1 cellular context compared by ENCODE assay signal in the genomic region with DNA sequence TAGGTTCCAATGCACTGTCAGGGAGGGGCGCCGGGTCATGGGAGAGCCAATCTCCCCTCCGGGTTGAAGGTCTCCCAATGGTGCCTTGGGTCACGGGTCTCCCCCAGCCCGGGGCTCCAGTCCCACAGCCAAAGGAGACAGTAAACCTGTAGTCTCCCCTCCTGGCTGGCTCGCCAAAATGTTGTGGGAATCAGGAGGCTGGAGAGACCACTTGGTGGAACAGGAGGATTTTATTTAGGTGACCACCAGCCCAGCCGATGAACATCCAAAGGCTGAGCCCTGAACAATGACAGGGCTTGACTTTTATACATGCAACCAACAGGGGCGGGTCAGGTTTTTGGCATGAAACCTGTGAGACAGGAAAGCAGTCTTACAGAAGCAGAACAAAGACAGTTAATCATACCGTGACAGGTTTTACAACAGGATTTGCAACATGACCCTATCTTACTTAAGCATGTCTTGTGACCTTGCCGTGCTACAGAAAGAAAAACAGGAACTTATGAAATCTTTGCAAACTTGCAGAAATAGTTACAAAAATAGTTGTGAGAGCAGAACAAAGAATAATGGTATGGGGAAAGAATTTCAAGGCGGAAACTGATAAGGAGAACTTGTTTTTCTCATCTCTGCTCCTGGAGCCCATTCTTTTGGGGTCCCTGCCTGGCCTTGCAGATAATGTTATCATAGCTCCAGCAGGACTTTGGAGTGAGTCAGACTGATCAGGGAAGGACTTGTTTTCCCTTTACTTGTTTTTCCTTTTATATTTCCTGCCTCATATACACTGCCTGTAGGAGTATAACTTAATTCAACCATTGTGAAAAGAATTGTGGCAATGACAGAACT.
TF ChIP-seq lines count a peak whose summit lies in the region.

No MANE protein-coding gene starts in this region.

TF ChIP-seq in K562, 482 proteins besides CTCF, POLR2A, EP300 and RAD21 (continued from another document and continues in another):
- TF ChIP-seq, protein P1, sequence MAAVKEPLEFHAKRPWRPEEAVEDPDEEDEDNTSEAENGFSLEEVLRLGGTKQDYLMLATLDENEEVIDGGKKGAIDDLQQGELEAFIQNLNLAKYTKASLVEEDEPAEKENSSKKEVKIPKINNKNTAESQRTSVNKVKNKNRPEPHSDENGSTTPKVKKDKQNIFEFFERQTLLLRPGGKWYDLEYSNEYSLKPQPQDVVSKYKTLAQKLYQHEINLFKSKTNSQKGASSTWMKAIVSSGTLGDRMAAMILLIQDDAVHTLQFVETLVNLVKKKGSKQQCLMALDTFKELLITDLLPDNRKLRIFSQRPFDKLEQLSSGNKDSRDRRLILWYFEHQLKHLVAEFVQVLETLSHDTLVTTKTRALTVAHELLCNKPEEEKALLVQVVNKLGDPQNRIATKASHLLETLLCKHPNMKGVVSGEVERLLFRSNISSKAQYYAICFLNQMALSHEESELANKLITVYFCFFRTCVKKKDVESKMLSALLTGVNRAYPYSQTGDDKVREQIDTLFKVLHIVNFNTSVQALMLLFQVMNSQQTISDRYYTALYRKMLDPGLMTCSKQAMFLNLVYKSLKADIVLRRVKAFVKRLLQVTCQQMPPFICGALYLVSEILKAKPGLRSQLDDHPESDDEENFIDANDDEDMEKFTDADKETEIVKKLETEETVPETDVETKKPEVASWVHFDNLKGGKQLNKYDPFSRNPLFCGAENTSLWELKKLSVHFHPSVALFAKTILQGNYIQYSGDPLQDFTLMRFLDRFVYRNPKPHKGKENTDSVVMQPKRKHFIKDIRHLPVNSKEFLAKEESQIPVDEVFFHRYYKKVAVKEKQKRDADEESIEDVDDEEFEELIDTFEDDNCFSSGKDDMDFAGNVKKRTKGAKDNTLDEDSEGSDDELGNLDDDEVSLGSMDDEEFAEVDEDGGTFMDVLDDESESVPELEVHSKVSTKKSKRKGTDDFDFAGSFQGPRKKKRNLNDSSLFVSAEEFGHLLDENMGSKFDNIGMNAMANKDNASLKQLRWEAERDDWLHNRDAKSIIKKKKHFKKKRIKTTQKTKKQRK (IDR thresholded peaks at IDR 0.05; ENCODE audit: borderline replicate concordance, low read depth, low read length), result no peak
- peak; percentile 90 for TF ChIP-seq MAFG (tag; conservative IDR thresholded peaks at IDR 0.05)
- TF ChIP-seq HMBOX1 (IDR thresholded peaks at IDR 0.05), result peak; percentile 73
- peak; percentile 76; the same call in 1 of the 2 replicates for TF ChIP-seq L3MBTL2 (IDR thresholded peaks at IDR 0.05)
- TF ChIP-seq WHSC1 (IDR thresholded peaks at IDR 0.05; ENCODE audit: low read length), result no peak
- TF ChIP-seq GATA2 (CRISPR knock-in tag; IDR thresholded peaks at IDR 0.05), result peak; percentile 98
- TF ChIP-seq TCFL5 (CRISPR knock-in tag; conservative IDR thresholded peaks at IDR 0.05), result no peak
- TF ChIP-seq ZNF830 (CRISPR knock-in tag; IDR thresholded peaks at IDR 0.05), result no peak
- no peak for TF ChIP-seq ZNF699 (CRISPR knock-in tag; IDR thresholded peaks at IDR 0.05; ENCODE audit: insufficient replicate concordance)
- TF ChIP-seq FOS (IDR thresholded peaks at IDR 0.05; ENCODE audit: extremely low read depth, insufficient read length), result peak; percentile 79
- TF ChIP-seq EWSR1 (IDR thresholded peaks at IDR 0.05; ENCODE audit: borderline replicate concordance, low read depth, partially characterized antibody), result peak; percentile 36
- peak; percentile 98 for TF ChIP-seq CC2D1A (IDR thresholded peaks at IDR 0.05)
- TF ChIP-seq COPS2 (conservative IDR thresholded peaks at IDR 0.05), result no peak
- TF ChIP-seq CHAMP1 (IDR thresholded peaks at IDR 0.05), result peak; percentile 99
- no peak for TF ChIP-seq ASH1L (IDR thresholded peaks at IDR 0.05; ENCODE audit: borderline replicate concordance, low read depth, partially characterized antibody)
- no peak for TF ChIP-seq ZBTB17 (CRISPR knock-in tag; IDR thresholded peaks at IDR 0.05)
- peak; percentile 89 for TF ChIP-seq SMAD1 (IDR thresholded peaks at IDR 0.05; ENCODE audit: low read depth, low read length, partially characterized antibody)
- peak; percentile 99 for TF ChIP-seq TEAD4 (IDR thresholded peaks at IDR 0.05; ENCODE audit: low read length)
- TF ChIP-seq TEAD4 (CRISPR knock-in tag; IDR thresholded peaks at IDR 0.05; ENCODE audit: borderline replicate concordance), result no peak
- no peak for TF ChIP-seq RBM14 (IDR thresholded peaks at IDR 0.05; ENCODE audit: borderline replicate concordance, insufficient read depth, low read depth, low read length)
- TF ChIP-seq ATF7 (IDR thresholded peaks at IDR 0.05), result peak; percentile 94
- TF ChIP-seq ZNF584 (CRISPR knock-in tag; IDR thresholded peaks at IDR 0.05; ENCODE audit: low read depth), result peak; percentile 60; the same call in 1 of the 2 replicates
- TF ChIP-seq DDX20 (tag; IDR thresholded peaks at IDR 0.05; ENCODE audit: low read depth), result peak; percentile 20; the same call in 1 of the 2 replicates
- TF ChIP-seq TAF7 (tag; IDR thresholded peaks at IDR 0.05), result no peak
- TF ChIP-seq ZNF561 (CRISPR knock-in tag; conservative IDR thresholded peaks at IDR 0.05), result no peak
- no peak for TF ChIP-seq ZKSCAN1 (IDR thresholded peaks at IDR 0.05; ENCODE audit: low read depth, low read length)
- no peak for TF ChIP-seq ZNF780A (CRISPR knock-in tag; IDR thresholded peaks at IDR 0.05)
- TF ChIP-seq CBX3 (IDR thresholded peaks at IDR 0.05; ENCODE audit: borderline replicate concordance in 1 of 2, low read length in 2 of 2), result peak in 1 of 2 experiments; percentile 96; a peak in 2 of 3 replicates
- peak; percentile 81 for TF ChIP-seq ZBTB7A (IDR thresholded peaks at IDR 0.05; ENCODE audit: borderline replicate concordance, control insufficient read depth, low read depth, low read length)
- 0 out of 2 replicates have a peak, but pooled peaks have one; percentile 24 for TF ChIP-seq HCFC1 (IDR thresholded peaks at IDR 0.05; ENCODE audit: low read depth, low read length)
- TF ChIP-seq HNRNPK (IDR thresholded peaks at IDR 0.05; ENCODE audit: low read depth, low read length, poor library complexity, severe bottlenecking), result no peak
- TF ChIP-seq POLR2H (tag; IDR thresholded peaks at IDR 0.05; ENCODE audit: low read depth), result peak; percentile 91
- TF ChIP-seq PCBP1 (IDR thresholded peaks at IDR 0.05; ENCODE audit: low read depth, low read length, poor library complexity, severe bottlenecking), result no peak
- TF ChIP-seq RFX7 (CRISPR knock-in tag; IDR thresholded peaks at IDR 0.05), result no peak
- TF ChIP-seq, protein P2, sequence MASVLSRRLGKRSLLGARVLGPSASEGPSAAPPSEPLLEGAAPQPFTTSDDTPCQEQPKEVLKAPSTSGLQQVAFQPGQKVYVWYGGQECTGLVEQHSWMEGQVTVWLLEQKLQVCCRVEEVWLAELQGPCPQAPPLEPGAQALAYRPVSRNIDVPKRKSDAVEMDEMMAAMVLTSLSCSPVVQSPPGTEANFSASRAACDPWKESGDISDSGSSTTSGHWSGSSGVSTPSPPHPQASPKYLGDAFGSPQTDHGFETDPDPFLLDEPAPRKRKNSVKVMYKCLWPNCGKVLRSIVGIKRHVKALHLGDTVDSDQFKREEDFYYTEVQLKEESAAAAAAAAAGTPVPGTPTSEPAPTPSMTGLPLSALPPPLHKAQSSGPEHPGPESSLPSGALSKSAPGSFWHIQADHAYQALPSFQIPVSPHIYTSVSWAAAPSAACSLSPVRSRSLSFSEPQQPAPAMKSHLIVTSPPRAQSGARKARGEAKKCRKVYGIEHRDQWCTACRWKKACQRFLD (CRISPR knock-in tag; IDR thresholded peaks at IDR 0.05), result peak; percentile 88
- TF ChIP-seq NCOA2 (IDR thresholded peaks at IDR 0.05; ENCODE audit: partially characterized antibody in 2 of 2), result peak; percentile 89 to 94
- TF ChIP-seq ZBTB43 (CRISPR knock-in tag; IDR thresholded peaks at IDR 0.05), result no peak
- TF ChIP-seq FOXM1 (IDR thresholded peaks at IDR 0.05; ENCODE audit: low read depth), result peak; percentile 97
- no peak for TF ChIP-seq FOXM1 (CRISPR knock-in tag; IDR thresholded peaks at IDR 0.05; ENCODE audit: low read depth)
- TF ChIP-seq, protein P3, sequence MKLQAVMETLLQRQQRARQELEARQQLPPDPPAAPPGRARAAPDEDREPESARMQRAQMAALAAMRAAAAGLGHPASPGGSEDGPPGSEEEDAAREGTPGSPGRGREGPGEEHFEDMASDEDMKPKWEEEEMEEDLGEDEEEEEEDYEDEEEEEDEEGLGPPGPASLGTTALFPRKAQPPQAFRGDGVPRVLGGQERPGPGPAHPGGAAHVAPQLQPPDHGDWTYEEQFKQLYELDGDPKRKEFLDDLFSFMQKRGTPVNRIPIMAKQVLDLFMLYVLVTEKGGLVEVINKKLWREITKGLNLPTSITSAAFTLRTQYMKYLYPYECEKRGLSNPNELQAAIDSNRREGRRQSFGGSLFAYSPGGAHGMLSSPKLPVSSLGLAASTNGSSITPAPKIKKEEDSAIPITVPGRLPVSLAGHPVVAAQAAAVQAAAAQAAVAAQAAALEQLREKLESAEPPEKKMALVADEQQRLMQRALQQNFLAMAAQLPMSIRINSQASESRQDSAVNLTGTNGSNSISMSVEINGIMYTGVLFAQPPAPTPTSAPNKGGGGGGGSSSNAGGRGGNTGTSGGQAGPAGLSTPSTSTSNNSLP (IDR thresholded peaks at IDR 0.05; ENCODE audit: borderline replicate concordance, low read depth, low read length), result 0 out of 2 replicates have a peak, but pooled peaks have one; percentile 33
- no peak for TF ChIP-seq CAMTA2 (CRISPR knock-in tag; conservative IDR thresholded peaks at IDR 0.05)
- TF ChIP-seq ZNF134 (CRISPR knock-in tag; conservative IDR thresholded peaks at IDR 0.05), result 0 out of 2 replicates have a peak, but pooled peaks have one; percentile 54
- TF ChIP-seq ELF1 (tag; IDR thresholded peaks at IDR 0.05), result peak; percentile 81
- TF ChIP-seq CSDE1 (IDR thresholded peaks at IDR 0.05), result no peak
- 0 out of 2 replicates have a peak, but pooled peaks have one; percentile 61 for TF ChIP-seq ZNF668 (CRISPR knock-in tag; IDR thresholded peaks at IDR 0.05)
- TF ChIP-seq SIX5 (IDR thresholded peaks at IDR 0.05; ENCODE audit: borderline replicate concordance in 1 of 2, insufficient read depth in 1 of 2, low read depth in 1 of 2, low read length in 2 of 2), result no peak
- TF ChIP-seq, protein P4, sequence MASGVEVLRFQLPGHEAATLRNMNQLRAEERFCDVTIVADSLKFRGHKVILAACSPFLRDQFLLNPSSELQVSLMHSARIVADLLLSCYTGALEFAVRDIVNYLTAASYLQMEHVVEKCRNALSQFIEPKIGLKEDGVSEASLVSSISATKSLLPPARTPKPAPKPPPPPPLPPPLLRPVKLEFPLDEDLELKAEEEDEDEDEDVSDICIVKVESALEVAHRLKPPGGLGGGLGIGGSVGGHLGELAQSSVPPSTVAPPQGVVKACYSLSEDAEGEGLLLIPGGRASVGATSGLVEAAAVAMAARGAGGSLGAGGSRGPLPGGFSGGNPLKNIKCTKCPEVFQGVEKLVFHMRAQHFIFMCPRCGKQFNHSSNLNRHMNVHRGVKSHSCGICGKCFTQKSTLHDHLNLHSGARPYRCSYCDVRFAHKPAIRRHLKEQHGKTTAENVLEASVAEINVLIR (CRISPR knock-in tag; IDR thresholded peaks at IDR 0.05), result peak; percentile 62; the same call in 1 of the 2 replicates
